Comparison of ENCODE assay signal across 23 cellular contexts in the genomic region with DNA sequence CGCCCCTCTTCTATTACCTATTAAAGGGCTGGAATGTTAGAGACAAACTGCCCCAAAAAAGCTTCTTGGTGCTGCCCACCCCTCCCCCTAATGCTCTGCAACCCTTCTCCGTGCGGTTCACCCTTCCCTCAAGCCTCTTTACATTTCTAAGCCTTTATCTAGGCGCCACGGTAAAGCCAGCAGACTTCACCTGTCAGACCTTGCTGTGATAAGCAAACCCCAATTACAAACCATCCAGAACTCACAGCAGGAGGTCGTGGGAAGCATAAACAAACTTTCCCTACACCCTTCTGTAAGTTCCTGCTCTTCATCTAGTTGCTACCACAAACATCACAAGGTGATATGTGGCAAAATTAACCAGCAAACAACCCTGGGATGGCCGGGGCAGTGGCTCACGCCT.
"Had no signal": no experiment of that assay in that cellular context is flagged by ENCODE, and none has a peak within 500 bp of the region (broad histone marks: within the 10 kb centered on the region; RNA-seq: fewer than 3 reads in every experiment).

No MANE protein-coding gene starts in this region.

- H3K4me1 Mint-ChIP-seq: activated CD4-positive, alpha-beta T cell treated with anti-CD3 and anti-CD28 coated beads, Interleukin-2, amount 10 ng/mL, durations not matched to agents 7 days and 5 days; activated naive CD8-positive, alpha-beta T cell treated with anti-CD3 and anti-CD28 coated beads, Interleukin-2, amount 10 ng/mL, durations not matched to agents 7 days and 5 days; nephron had no signal

- H3K4me1 ChIP-seq: gastrocnemius medialis, vagina had no signal

- ATAC-seq: effector memory CD8-positive, alpha-beta T cell; gastrocnemius medialis; heart left ventricle; right cardiac atrium had no signal

- H3K4me3 ChIP-seq: gastrocnemius medialis, heart left ventricle, tibial nerve, vagina had no signal

- H3K36me3 Mint-ChIP-seq: activated naive CD8-positive, alpha-beta T cell treated with anti-CD3 and anti-CD28 coated beads, Interleukin-2, amount 10 ng/mL, durations not matched to agents 7 days and 5 days had no signal

- H3K9me3 Mint-ChIP-seq: activated CD4-positive, alpha-beta T cell treated with anti-CD3 and anti-CD28 coated beads, Interleukin-2, amount 10 ng/mL, durations not matched to agents 7 days and 5 days; activated naive CD8-positive, alpha-beta T cell treated with anti-CD3 and anti-CD28 coated beads, Interleukin-2, amount 10 ng/mL, durations not matched to agents 7 days and 5 days; dendritic cell treated with granulocyte-macrophage colony-stimulating factor and Interleukin-4, amounts not matched to agents 40 ng/mL and 50 ng/mL, for 4 days; effector memory CD8-positive, alpha-beta T cell; nephron had no signal

- H3K27me3 Mint-ChIP-seq: activated CD4-positive, alpha-beta T cell treated with anti-CD3 and anti-CD28 coated beads, Interleukin-2, amount 10 ng/mL, durations not matched to agents 7 days and 5 days; activated naive CD8-positive, alpha-beta T cell treated with anti-CD3 and anti-CD28 coated beads, Interleukin-2, amount 10 ng/mL, durations not matched to agents 7 days and 5 days; dendritic cell treated with granulocyte-macrophage colony-stimulating factor and Interleukin-4, amounts not matched to agents 40 ng/mL and 50 ng/mL, for 4 days; effector memory CD8-positive, alpha-beta T cell; progenitor cell of endocrine pancreas had no signal

- H3K4me3 Mint-ChIP-seq: activated CD4-positive, alpha-beta T cell treated with anti-CD3 and anti-CD28 coated beads, Interleukin-2, amount 10 ng/mL, durations not matched to agents 7 days and 5 days; activated naive CD8-positive, alpha-beta T cell treated with anti-CD3 and anti-CD28 coated beads, Interleukin-2, amount 10 ng/mL, durations not matched to agents 7 days and 5 days; dendritic cell treated with granulocyte-macrophage colony-stimulating factor and Interleukin-4, amounts not matched to agents 40 ng/mL and 50 ng/mL, for 4 days; effector memory CD8-positive, alpha-beta T cell; nephron had no signal

- H3K27ac ChIP-seq: epithelial cell of prostate, gastrocnemius medialis, heart left ventricle, tibial nerve, vagina had no signal

- H3K9me3 ChIP-seq: gastrocnemius medialis, heart left ventricle, tibial nerve, vagina had no signal

- DNase-seq: activated CD4-positive, alpha-beta T cell treated with anti-CD3 and anti-CD28 coated beads, Interleukin-2, amount 10 ng/mL, durations not matched to agents 7 days and 5 days; activated CD4-positive, CD25-positive, alpha-beta regulatory T cell; activated CD8-positive, alpha-beta memory T cell treated with anti-CD3 and anti-CD28 coated beads for 24 hours; activated naive CD4-positive, alpha-beta T cell; activated naive CD8-positive, alpha-beta T cell treated with anti-CD3 and anti-CD28 coated beads, Interleukin-2, amount 10 ng/mL, durations not matched to agents 7 days and 5 days; anterior cingulate cortex; brain microvascular endothelial cell; effector memory CD8-positive, alpha-beta T cell; gastrocnemius medialis; heart left ventricle; occipital lobe; right cardiac atrium; small intestine; stimulated activated CD4-positive, alpha-beta T cell treated with anti-CD3 and anti-CD28 coated beads, Interleukin-4, amount 100 ng/mL, for 24 hours; stimulated activated naive CD4-positive, alpha-beta T cell; substantia nigra had no signal

- H3K27me3 ChIP-seq: brain microvascular endothelial cell, gastrocnemius medialis, heart left ventricle, tibial nerve, vagina had no signal

- H3K36me3 ChIP-seq: gastrocnemius medialis, vagina had no signal

- FAIRE-seq: small intestine, TTC549 had no signal

- H3K27ac Mint-ChIP-seq: activated CD4-positive, alpha-beta T cell treated with anti-CD3 and anti-CD28 coated beads, Interleukin-2, amount 10 ng/mL, durations not matched to agents 7 days and 5 days; activated naive CD8-positive, alpha-beta T cell treated with anti-CD3 and anti-CD28 coated beads, Interleukin-2, amount 10 ng/mL, durations not matched to agents 7 days and 5 days; dendritic cell treated with granulocyte-macrophage colony-stimulating factor and Interleukin-4, amounts not matched to agents 40 ng/mL and 50 ng/mL, for 4 days; effector memory CD8-positive, alpha-beta T cell; nephron; progenitor cell of endocrine pancreas had no signal
